Comparison of ENCODE assay signal across 17 cellular contexts in genomic region chr10:127905623-127906261, GRCh38. TPM values are rescaled to one million over a fixed set of nuclear protein-coding genes. Genes with fewer than 3 reads are reported as not detected.
DNase-seq lines count a peak whose midpoint lies in the region; TF ChIP-seq lines count a peak whose summit lies in the region.
"Had no signal": no experiment of that assay in that cellular context is flagged by ENCODE, and none has a peak within 500 bp of the region (broad histone marks: within the 10 kb centered on the region; RNA-seq: fewer than 3 reads in every experiment).

No MANE protein-coding gene starts in this region.

- H3K56ac ChIP-seq in H9 (ENCODE audit: insufficient read length, low read depth, low read length): no peak overlapping the region

- DNase-seq in CD1c-positive myeloid dendritic cell (ENCODE audit: extremely low spot score): peak; percentile 46
- DNase-seq in H9: peak; percentile 14
- peak; percentile 36 for DNase-seq in endodermal cell
- DNase-seq in neural crest cell (ENCODE audit: low read depth, low spot score): no peak
- no peak for DNase-seq in posterior cingulate gyrus
- DNase-seq in SK-N-DZ (ENCODE audit: low spot score): no peak
- DNase-seq in COLO668 (lab: John Stamatoyannopoulos, UW; ENCODE audit: unreplicated experiment): no peak
- no peak for DNase-seq in NCI-H524 (lab: John Stamatoyannopoulos, UW)
- DNase-seq: AML-193, kidney glomerular epithelial cell, NCI-H1105, NCI-H748 treated with DMSO at 0.1 percent for 48 hours, SIG-M5 had no signal

- H3K36me3 Mint-ChIP-seq in H9 (ENCODE audit: insufficient read depth in 1 of 3, low read depth in 3 of 3) (no peaks in the 10 kb centered on the region), endodermal cell (ENCODE audit: low read depth) (no peaks in the 10 kb centered on the region), neural crest cell (ENCODE audit: low read depth) (no peaks in the 10 kb centered on the region)

- no peak overlapping the region for H4K8ac ChIP-seq in H9 (replicated peaks; ENCODE audit: insufficient read length, low read depth, low read length)

- intact Hi-C loops in posterior cingulate gyrus (cut with DNase I): no loop called here

- H2BK15ac ChIP-seq in H9 (ENCODE audit: low read depth, low read length): no peak overlapping the region

- H3K4me3 ChIP-seq in endodermal cell (ENCODE audit: low read length): no peak overlapping the region
- H3K4me3 ChIP-seq: hepatocyte, thoracic aorta had no signal

- no peak overlapping the region for H2AFZ ChIP-seq in H9 (ENCODE audit: low read length)

- peaks cover 3 to 4% of the 10 kb centered on the region in 2 experiments; a peak in 2 of 4 replicates for H3K4me1 Mint-ChIP-seq in H9
- no peaks in the 10 kb centered on the region for H3K4me1 Mint-ChIP-seq in endodermal cell
- peaks cover 21% of the 10 kb centered on the region for H3K4me1 Mint-ChIP-seq in neural crest cell

- H3K27me3 Mint-ChIP-seq in H9 (ENCODE audit: low read depth) (peaks cover 47% of the 10 kb centered on the region), endodermal cell (ENCODE audit: insufficient read depth) (peaks cover 49% of the 10 kb centered on the region), neural crest cell (ENCODE audit: low read depth) (peaks cover 12% of the 10 kb centered on the region)

- H2BK20ac ChIP-seq in H9 (ENCODE audit: low read depth, low read length, poor library complexity, severe bottlenecking): no peak overlapping the region

- no peak for TF ChIP-seq CTCF in H9 (conservative IDR thresholded peaks at IDR 0.05)
- no peak for TF ChIP-seq CTCF in endodermal cell (conservative IDR thresholded peaks at IDR 0.05)
- TF ChIP-seq CTCF in neural crest cell (conservative IDR thresholded peaks at IDR 0.05): no peak

- no peak overlapping the region for H3K4me2 ChIP-seq in H9 (ENCODE audit: insufficient read depth, insufficient read length, low read length)

- H3K14ac ChIP-seq in H9 (ENCODE audit: insufficient read depth, low read length): no peak overlapping the region

- no peak overlapping the region for H2BK120ac ChIP-seq in H9 (ENCODE audit: low read depth, low read length, poor library complexity, severe bottlenecking)

- no peak overlapping the region; a peak in 1 of 7 replicates for H3K27ac Mint-ChIP-seq in H9
- no peak overlapping the region for H3K27ac Mint-ChIP-seq in endodermal cell
- H3K27ac Mint-ChIP-seq in neural crest cell (ENCODE audit: unreplicated experiment): no peak overlapping the region
- H3K27ac Mint-ChIP-seq: activated T-helper 2 cell treated with anti-CD3 and anti-CD28 coated beads, Interferon-gamma antibody, Interleukin-2, Interleukin-4, amounts not matched to agents 10 μg/mL and 5 μg/mL and 100 μg/mL, durations not matched to agents 14 hours and 24 hours and 36 hours had no signal

- no peak overlapping the region for H4K5ac ChIP-seq in H9 (ENCODE audit: insufficient read length, low read depth, low read length)

- H3K27me3 ChIP-seq in H9 (ENCODE audit: insufficient read depth, low read length): no peaks in the 10 kb centered on the region; the same call in 1 of the 2 replicates
- peaks cover 39% of the 10 kb centered on the region for H3K27me3 ChIP-seq in endodermal cell (ENCODE audit: control insufficient read depth, insufficient read depth, low read length, poor library complexity, severe bottlenecking)
- H3K27me3 ChIP-seq: hepatocyte had no signal

- no peaks in the 10 kb centered on the region for H3K36me3 ChIP-seq in endodermal cell (ENCODE audit: control insufficient read depth, insufficient read depth, low read length)
- H3K36me3 ChIP-seq: thoracic aorta had no signal

- H4K20me1 ChIP-seq in H9 (ENCODE audit: control insufficient read depth, insufficient read depth, insufficient read length): no peaks in the 10 kb centered on the region

- no peaks in the 10 kb centered on the region for H3K79me2 ChIP-seq in H9 (ENCODE audit: insufficient read depth, low read length)
- H3K79me2 ChIP-seq: hepatocyte had no signal

- no peak overlapping the region for H2AK5ac ChIP-seq in H9 (ENCODE audit: insufficient read length, low read length)

- H3T11ph ChIP-seq in H9 (ENCODE audit: low read length): no peak overlapping the region

- H3K4ac ChIP-seq in H9 (ENCODE audit: low read depth, low read length): no peak overlapping the region

- no peaks in the 10 kb centered on the region for H3K79me1 ChIP-seq in H9 (ENCODE audit: insufficient read depth, low read depth, low read length, poor library complexity, severe bottlenecking)

- H3K23me2 ChIP-seq in H9 (ENCODE audit: insufficient read length, low read depth, low read length, poor library complexity, severe bottlenecking): no peaks in the 10 kb centered on the region

- H3K4me1 ChIP-seq in H9 (ENCODE audit: insufficient read depth, low read length) (no peaks in the 10 kb centered on the region), endodermal cell (ENCODE audit: control insufficient read depth, insufficient read depth, low read length) (no peaks in the 10 kb centered on the region)

- no peak overlapping the region for H2BK5ac ChIP-seq in H9 (ENCODE audit: insufficient read length, low read length)

- H2BK12ac ChIP-seq in H9 (ENCODE audit: insufficient read length, low read depth, low read length): no peak overlapping the region

- peak overlapping the region in 1 of 2 experiments; percentile 69; a peak in 1 of 5 replicates for H3K4me3 Mint-ChIP-seq in H9
- H3K4me3 Mint-ChIP-seq in endodermal cell: no peak overlapping the region
- peak overlapping the region; percentile 76 for H3K4me3 Mint-ChIP-seq in neural crest cell

- no peaks in the 10 kb centered on the region; a peak in 1 of 5 replicates for H3K9me3 Mint-ChIP-seq in H9
- H3K9me3 Mint-ChIP-seq in endodermal cell: no peaks in the 10 kb centered on the region
- no peaks in the 10 kb centered on the region for H3K9me3 Mint-ChIP-seq in neural crest cell
- H3K9me3 Mint-ChIP-seq: activated T-helper 2 cell treated with anti-CD3 and anti-CD28 coated beads, Interferon-gamma antibody, Interleukin-2, Interleukin-4, amounts not matched to agents 10 μg/mL and 5 μg/mL and 100 μg/mL, durations not matched to agents 14 hours and 24 hours and 36 hours had no signal

- H3K9ac ChIP-seq in H9 (ENCODE audit: extremely low read depth, insufficient read length, low read length) (no peak overlapping the region), endodermal cell (ENCODE audit: extremely low read depth, low read length, poor library complexity, severe bottlenecking) (no peak overlapping the region)

- no peak overlapping the region for H4K91ac ChIP-seq in H9 (ENCODE audit: insufficient read length, low read depth, low read length)

- no CpG with 5 or more reads among the region's 14 CpGs for WGBS in H9 (ENCODE audit: extremely low coverage, insufficient read length, low lambda C conversion rate)
- WGBS in endodermal cell (ENCODE audit: insufficient coverage in 1 of 2, insufficient read length in 1 of 2), 2 experiments: 90 to 93% methylated on average over 10 to 14 of the region's 14 CpGs

- no peak overlapping the region for H3K23ac ChIP-seq in H9 (ENCODE audit: insufficient read length, low read depth, low read length)

- H3K18ac ChIP-seq in H9 (ENCODE audit: insufficient read length, low read depth, low read length): no peak overlapping the region

- no peaks in the 10 kb centered on the region for H3K9me3 ChIP-seq in H9 (ENCODE audit: control insufficient read depth, low read depth, low read length)
- no peaks in the 10 kb centered on the region for H3K9me3 ChIP-seq in endodermal cell (ENCODE audit: control insufficient read depth, low read length)
- H3K9me3 ChIP-seq: thoracic aorta had no signal

- H3K27ac ChIP-seq in H9 (ENCODE audit: insufficient read length, low read depth, low read length) (no peak overlapping the region), endodermal cell (ENCODE audit: low read depth, low read length) (no peak overlapping the region)
- H3K27ac ChIP-seq: thoracic aorta had no signal

RNA-seq across cellular contexts. Expression of gene PTPRE, which starts 1.2 kb away (rescaled TPM):
- total RNA-seq in H9 (2021): 0.70 and 0.77 TPM in 2 replicates
- total RNA-seq in endodermal cell: 1 to 10 TPM in 1 of 2 donors, under 1 TPM in 1; 0.75 to 3.0 TPM
- 1.1 TPM for polyA plus RNA-seq in endodermal cell (2013, experiment 1 of 2)
- 1.2 TPM for polyA plus RNA-seq in endodermal cell (2013, experiment 2 of 2)
- 1.8 and 2.3 TPM in 2 replicates for total RNA-seq in neural crest cell
- polyA plus RNA-seq in SK-N-DZ (2014; cell fraction: cytosol; rRNA removed): not detected in 2 replicates
- not detected in 2 replicates for polyA plus RNA-seq in SK-N-DZ (2014; cell fraction: nucleus; rRNA removed)

RNA-seq across cellular contexts. Expression of gene CLRN3, which starts 13.0 kb away (rescaled TPM):
- total RNA-seq in H9 (2021) (not detected in 2 replicates), endodermal cell (not detected), neural crest cell (not detected in 2 replicates)
- not detected for polyA plus RNA-seq in endodermal cell (2013, experiment 1 of 2)
- polyA plus RNA-seq in endodermal cell (2013, experiment 2 of 2): not detected
- not detected in 2 replicates for polyA plus RNA-seq in SK-N-DZ (2014; cell fraction: cytosol; rRNA removed)
- not detected in 2 replicates for polyA plus RNA-seq in SK-N-DZ (2014; cell fraction: nucleus; rRNA removed)
- total RNA-seq: activated T-helper 2 cell treated with anti-CD3 and anti-CD28 coated beads, Interferon-gamma antibody, Interleukin-2, Interleukin-4, amounts not matched to agents 10 μg/mL and 5 μg/mL and 100 μg/mL, durations not matched to agents 14 hours and 24 hours and 36 hours; OCI-LY7; thoracic aorta had no signal

Comparison
In these comparisons a context has a peak if more than half of its experiments do, and no peak if none do; other contexts are left out.
1. DNase-seq: peak in CD1c-positive myeloid dendritic cell (single experiment), H9 (single experiment) and endodermal cell (single experiment); none in neural crest cell (single experiment), posterior cingulate gyrus (0 of 10), SK-N-DZ (single experiment), COLO668 (single experiment) and NCI-H524 (0 of 2).